In genomic region chr19:4342421-4343055, GRCh38 we compare ENCODE assay signal across 8 cellular contexts. TPM values are rescaled to one million over a fixed set of nuclear protein-coding genes. Genes with fewer than 3 reads are reported as not detected.
A peak's percentile ranks its signal among the peaks of the same experiment; 100 is the strongest.
DNase-seq lines count a peak whose midpoint lies in the region; ATAC-seq and TF ChIP-seq lines count a peak whose summit lies in the region.

No MANE protein-coding gene starts in this region.

- H3K4me3 Mint-ChIP-seq in central memory CD8-positive, alpha-beta T cell, result peak overlapping the region; percentile 87

- H3K4me1 ChIP-seq in spleen, result peaks cover 14 to 69% (median 34%) of the 10 kb centered on the region in 6 donors

- intact Hi-C loops in spleen (cut with DNase I; ENCODE audit: low total_unique reads), result no loop called here

- no peaks in the 10 kb centered on the region for H3K9me3 Mint-ChIP-seq in central memory CD8-positive, alpha-beta T cell

- peaks cover 38% of the 10 kb centered on the region for H3K4me1 Mint-ChIP-seq in central memory CD8-positive, alpha-beta T cell

- WGBS in spleen, 5 donors, result 0 to 5% (median 1%) methylated on average over 27 to 32 of the region's 32 CpGs

- no peaks in the 10 kb centered on the region for H3K27me3 Mint-ChIP-seq in central memory CD8-positive, alpha-beta T cell

- H3K27me3 ChIP-seq in spleen (replicated peaks in 1 of 7), result peaks cover 0 to 51% (median 0%) of the 10 kb centered on the region in 7 donors

- H3K4me3 ChIP-seq in AG09309 (ENCODE audit: control insufficient read depth, low read depth, low read length) (peak overlapping the region; percentile 85), spleen (peak overlapping the region; percentile 45 to 82 (median 66))

- TF ChIP-seq CTCF in AG09309 (IDR thresholded peaks at IDR 0.05; ENCODE audit: control insufficient read depth, insufficient read depth, low read depth, low read length, missing control alignments) (no peak), spleen (IDR thresholded peaks at IDR 0.05 in 8 of 11, conservative IDR thresholded peaks at IDR 0.05 in 3 of 11) (peak in 2 of 11 experiments; percentile 3 to 8)

- TF ChIP-seq POLR2A in spleen (IDR thresholded peaks at IDR 0.05), result peak in 1 of 3 donors; percentile 54

- peak; percentile 85 for ATAC-seq in GM19023 (IDR thresholded peaks at IDR 0.05; ENCODE audit: unreplicated experiment)
- peak; percentile 79 for ATAC-seq in HG03196 (IDR thresholded peaks at IDR 0.05; ENCODE audit: unreplicated experiment)
- ATAC-seq in central memory CD8-positive, alpha-beta T cell (replicated peaks; ENCODE audit: extremely low read depth, poor library complexity, severe bottlenecking), result peak; percentile 85

- H3K9me3 ChIP-seq in spleen, result no peaks in the 10 kb centered on the region

- H3K27ac Mint-ChIP-seq in central memory CD8-positive, alpha-beta T cell (ENCODE audit: low read depth), result peak overlapping the region; percentile 82

- H3K36me3 ChIP-seq in spleen, result peaks cover 0 to 17% (median 0%) of the 10 kb centered on the region in 6 donors

- H3K27ac ChIP-seq in spleen, result peak overlapping the region; percentile 69 to 95 (median 90)

- DNase-seq in AG09309 (ENCODE audit: low read depth) (peak; percentile 100), NCI-H226 (peak; percentile 100), iris pigment epithelial cell (ENCODE audit: low read depth) (peak; percentile 100), spleen (peak; percentile 97)
- DNase-seq in activated CD4-positive, CD25-positive, alpha-beta regulatory T cell treated with anti-CD3 and anti-CD28 coated beads, Interleukin-2, amount 50 U/mL, for 16 hours (ENCODE audit: low read depth, low spot score), result peak; percentile 90
- DNase-seq in central memory CD8-positive, alpha-beta T cell (ENCODE audit: low spot score in 2 of 2), result peak; percentile 75 to 91

- peaks cover 13% of the 10 kb centered on the region for H3K36me3 Mint-ChIP-seq in central memory CD8-positive, alpha-beta T cell (ENCODE audit: insufficient read depth)

RNA-seq across cellular contexts. Expression of gene MPND, which starts 0.8 kb away (rescaled TPM):
- 10 to 100 TPM in 4 of 7 donors, 1 to 10 TPM in 3; 6.4 to 24.2 (median 13.8) TPM for total RNA-seq in spleen
- polyA plus RNA-seq in spleen, result 10 to 100 TPM; 17.1 to 24.0 (median 17.9) TPM

RNA-seq across cellular contexts. Expression of gene STAP2, which starts 3.9 kb away (rescaled TPM):
- 1 to 10 TPM in 4 of 7 donors, under 1 TPM in 2, not detected in 1; 0.79 to 5.1 (median 1.6) TPM for total RNA-seq in spleen
- 1 to 10 TPM; 2.1 to 2.9 (median 2.5) TPM for polyA plus RNA-seq in spleen

RNA-seq across cellular contexts. Expression of gene FSD1, which starts 38.1 kb away (rescaled TPM):
- total RNA-seq in spleen, result 1 to 10 TPM in 6 of 7 donors, under 1 TPM in 1; 0.80 to 6.6 (median 2.0) TPM
- polyA plus RNA-seq in spleen, result 1 to 10 TPM; 2.3 to 3.0 (median 2.5) TPM

RNA-seq across cellular contexts. Expression of gene TMIGD2, which starts 40.3 kb away (rescaled TPM):
- total RNA-seq in spleen, result 1 to 10 TPM; 1.6 to 5.0 (median 3.8) TPM
- 1 to 10 TPM; 3.1 to 6.1 (median 4.5) TPM for polyA plus RNA-seq in spleen

RNA-seq across cellular contexts. Expression of gene SH3GL1, which starts 57.8 kb away (rescaled TPM):
- total RNA-seq in spleen, result 10 to 100 TPM; 37.2 to 77.4 (median 66.2) TPM
- polyA plus RNA-seq in spleen, result 10 to 100 TPM; 26.1 to 44.0 (median 31.3) TPM

Comparison
In these comparisons a context has a peak if more than half of its experiments do, and no peak if none do; other contexts are left out.
1. Peak in every context shown above with its lines: DNase-seq, ATAC-seq, H3K4me3 ChIP-seq and H3K27ac ChIP-seq.